ENCODE assay signal across 17 cellular contexts in genomic region chr5:51082741-51083140, GRCh38.
A peak's percentile ranks its signal among the peaks of the same experiment; 100 is the strongest.
DNase-seq lines count a peak whose midpoint lies in the region; ATAC-seq and TF ChIP-seq lines count a peak whose summit lies in the region.
"Had no signal": no experiment of that assay in that cellular context is flagged by ENCODE, and none has a peak within 500 bp of the region (broad histone marks: within the 10 kb centered on the region; RNA-seq: fewer than 3 reads in every experiment).

No MANE protein-coding gene starts in this region.

- H3K27me3 Mint-ChIP-seq in GM23338 (ENCODE audit: insufficient read depth, low read depth, poor library complexity) (peaks cover 2% of the 10 kb centered on the region), endodermal cell (ENCODE audit: insufficient read depth) (no peaks in the 10 kb centered on the region)
- H3K27me3 Mint-ChIP-seq: B cell; CD4-positive, alpha-beta T cell had no signal

- TF ChIP-seq CTCF in GM23338 (conservative IDR thresholded peaks at IDR 0.05; ENCODE audit: low read depth in 2 of 2) (no peak), endodermal cell (conservative IDR thresholded peaks at IDR 0.05) (no peak), spleen (IDR thresholded peaks at IDR 0.05 in 8 of 11, conservative IDR thresholded peaks at IDR 0.05 in 3 of 11) (no peak)

- H4K20me1 ChIP-seq in GM23338 (replicated peaks; ENCODE audit: insufficient read depth) = no peaks in the 10 kb centered on the region
- H4K20me1 ChIP-seq: BLaER1 treated with 17β-estradiol and CSF1 and Interleukin-3, amounts not matched to agents 10 nM and 100 nM had no signal

- DNase-seq in GM23338 (ENCODE audit: low spot score) (no peak), endodermal cell (peak; percentile 68), mesendoderm (peak; percentile 92), spleen (no peak), left colon (no peak)
- DNase-seq: AML-193; Caco-2; Calu3; CD4-positive, alpha-beta T cell; CD8-positive, alpha-beta T cell; DMS79 treated with DMSO at 0.1 percent for 48 hours; GF-D8 had no signal

- H3K4me1 ChIP-seq in GM23338 (ENCODE audit: insufficient read depth) = no peaks in the 10 kb centered on the region
- no peaks in the 10 kb centered on the region for H3K4me1 ChIP-seq in endodermal cell (ENCODE audit: control insufficient read depth, insufficient read depth, low read length)
- no peaks in the 10 kb centered on the region for H3K4me1 ChIP-seq in mesendoderm (ENCODE audit: control insufficient read depth, low read depth, low read length)
- H3K4me1 ChIP-seq in spleen = no peaks in the 10 kb centered on the region
- H3K4me1 ChIP-seq: A549; BLaER1 treated with 17β-estradiol and CSF1 and Interleukin-3, amounts not matched to agents 10 nM and 100 nM; Caco-2 had no signal

- intact Hi-C loops in spleen (cut with DNase I; ENCODE audit: low total_unique reads) (no loop called here), left colon (cut with DNase I, micrococcal nuclease) (no loop called here)

- no peak overlapping the region for H2BK15ac ChIP-seq in mesendoderm (replicated peaks; ENCODE audit: low read depth)

- no peak overlapping the region for H4K8ac ChIP-seq in mesendoderm (ENCODE audit: low read depth, low read length)

- H3K36me3 ChIP-seq in GM23338 (ENCODE audit: insufficient read depth) (no peaks in the 10 kb centered on the region), endodermal cell (ENCODE audit: control insufficient read depth, insufficient read depth, low read length) (no peaks in the 10 kb centered on the region), mesendoderm (ENCODE audit: control insufficient read depth, insufficient read depth, low read length) (no peaks in the 10 kb centered on the region), spleen (no peaks in the 10 kb centered on the region)
- H3K36me3 ChIP-seq: BLaER1 treated with 17β-estradiol and CSF1 and Interleukin-3, amounts not matched to agents 10 nM and 100 nM had no signal

- no peaks in the 10 kb centered on the region for H3K9me2 ChIP-seq in GM23338 (ENCODE audit: insufficient read depth)

- no peaks in the 10 kb centered on the region for H3K4me1 Mint-ChIP-seq in GM23338
- peaks cover 5% of the 10 kb centered on the region for H3K4me1 Mint-ChIP-seq in endodermal cell
- H3K4me1 Mint-ChIP-seq: B cell had no signal

- no peak for TF ChIP-seq POLR2A in spleen (IDR thresholded peaks at IDR 0.05)

- no peak overlapping the region for H2BK120ac ChIP-seq in mesendoderm (ENCODE audit: low read depth, low read length)

- H3K4me3 Mint-ChIP-seq in GM23338 = no peak overlapping the region
- H3K4me3 Mint-ChIP-seq in endodermal cell = no peak overlapping the region
- H3K4me3 Mint-ChIP-seq: B cell; CD4-positive, alpha-beta T cell; CD8-positive, alpha-beta T cell had no signal

- H3K4me3 ChIP-seq in GM23338 (no peak overlapping the region), endodermal cell (ENCODE audit: low read length) (no peak overlapping the region), mesendoderm (ENCODE audit: low read length) (no peak overlapping the region), spleen (no peak overlapping the region)
- H3K4me3 ChIP-seq: A549; BLaER1 treated with 17β-estradiol and CSF1 and Interleukin-3, amounts not matched to agents 10 nM and 100 nM had no signal

- H3K79me2 ChIP-seq in GM23338 (replicated peaks; ENCODE audit: insufficient read depth) (no peaks in the 10 kb centered on the region), mesendoderm (ENCODE audit: control insufficient read depth, insufficient read depth, low read length) (no peaks in the 10 kb centered on the region)

- no peak overlapping the region for H4K5ac ChIP-seq in mesendoderm (ENCODE audit: low read length)

- no peak overlapping the region for H3K27ac ChIP-seq in GM23338 (ENCODE audit: low read depth)
- no peak overlapping the region for H3K27ac ChIP-seq in endodermal cell (ENCODE audit: low read depth, low read length)
- H3K27ac ChIP-seq in mesendoderm (ENCODE audit: low read depth, low read length) = no peak overlapping the region
- no peak overlapping the region for H3K27ac ChIP-seq in spleen
- H3K27ac ChIP-seq: 22Rv1; A549; BLaER1 treated with 17β-estradiol and CSF1 and Interleukin-3, amounts not matched to agents 10 nM and 100 nM; C4-2B had no signal

- H3K27me3 ChIP-seq in GM23338 (ENCODE audit: insufficient read depth) = no peaks in the 10 kb centered on the region
- no peaks in the 10 kb centered on the region for H3K27me3 ChIP-seq in endodermal cell (ENCODE audit: control insufficient read depth, insufficient read depth, low read length, poor library complexity, severe bottlenecking)
- H3K27me3 ChIP-seq in mesendoderm (ENCODE audit: insufficient read depth, low read length, poor library complexity) = no peaks in the 10 kb centered on the region
- no peaks in the 10 kb centered on the region for H3K27me3 ChIP-seq in spleen (replicated peaks in 1 of 7)
- H3K27me3 ChIP-seq: BLaER1 treated with 17β-estradiol and CSF1 and Interleukin-3, amounts not matched to agents 10 nM and 100 nM had no signal

- H3K9me3 Mint-ChIP-seq in GM23338 = no peaks in the 10 kb centered on the region
- no peaks in the 10 kb centered on the region for H3K9me3 Mint-ChIP-seq in endodermal cell

- 23% methylated on average over 1 of the region's 1 CpG; no CpG with 5 or more reads in 1 of the 2 experiments for WGBS in endodermal cell (ENCODE audit: insufficient coverage in 1 of 2, insufficient read length in 1 of 2), 2 experiments
- no CpG with 5 or more reads among the region's 1 CpG for WGBS in mesendoderm (ENCODE audit: extremely low coverage, insufficient coverage, low lambda C conversion rate)
- 36 to 59% (median 50%) methylated on average over 1 of the region's 1 CpG for WGBS in spleen, 5 donors

- H2BK5ac ChIP-seq in mesendoderm (ENCODE audit: low read length) = no peak overlapping the region

- H3K4me2 ChIP-seq in GM23338 (no peak overlapping the region), mesendoderm (ENCODE audit: low read length) (no peak overlapping the region)
- H3K4me2 ChIP-seq: A549; BLaER1 treated with 17β-estradiol and CSF1 and Interleukin-3, amounts not matched to agents 10 nM and 100 nM had no signal

- H2AK5ac ChIP-seq in mesendoderm (ENCODE audit: low read length) = no peak overlapping the region

- ATAC-seq in GM23338 (no peak), left colon (no peak)
- ATAC-seq: A549; CD8-positive, alpha-beta T cell had no signal

- no peaks in the 10 kb centered on the region for H3F3A ChIP-seq in GM23338 (replicated peaks; ENCODE audit: low read depth)

- no peak overlapping the region for H3K56ac ChIP-seq in mesendoderm (ENCODE audit: low read length)

- H3K27ac Mint-ChIP-seq in GM23338 (0 out of 2 replicates have a peak overlapping the region, but pooled peaks have one; percentile 34), endodermal cell (no peak overlapping the region)
- H3K27ac Mint-ChIP-seq: B cell; CD4-positive, alpha-beta T cell; CD8-positive, alpha-beta T cell had no signal

- H3K36me3 Mint-ChIP-seq in GM23338 (ENCODE audit: low read depth) (no peaks in the 10 kb centered on the region), endodermal cell (ENCODE audit: low read depth) (no peaks in the 10 kb centered on the region)
- H3K36me3 Mint-ChIP-seq: CD8-positive, alpha-beta T cell had no signal

- H3K79me1 ChIP-seq in mesendoderm (ENCODE audit: low read length) = no peaks in the 10 kb centered on the region

- H2AFZ ChIP-seq in GM23338 = no peak overlapping the region

- no peak overlapping the region for H3K9ac ChIP-seq in endodermal cell (ENCODE audit: extremely low read depth, low read length, poor library complexity, severe bottlenecking)
- H3K9ac ChIP-seq in mesendoderm (ENCODE audit: low read length) = no peak overlapping the region
- H3K9ac ChIP-seq: BLaER1 treated with 17β-estradiol and CSF1 and Interleukin-3, amounts not matched to agents 10 nM and 100 nM had no signal

- H3K18ac ChIP-seq in mesendoderm (ENCODE audit: low read length) = no peak overlapping the region

- H3K23ac ChIP-seq in mesendoderm (ENCODE audit: low read length) = no peak overlapping the region

- H3K9me3 ChIP-seq in endodermal cell (ENCODE audit: control insufficient read depth, low read length) (peaks cover 24% of the 10 kb centered on the region), spleen (no peaks in the 10 kb centered on the region)
- H3K9me3 ChIP-seq: A549; BLaER1 treated with 17β-estradiol and CSF1 and Interleukin-3, amounts not matched to agents 10 nM and 100 nM had no signal

- no peak overlapping the region for H3K4ac ChIP-seq in mesendoderm (ENCODE audit: low read depth, low read length)

TF ChIP-seq in GM23338, 12 proteins besides CTCF, POLR2A, EP300 and RAD21:
- no peak for TF ChIP-seq REST (IDR thresholded peaks at IDR 0.05; ENCODE audit: unreplicated experiment)
- no peak for TF ChIP-seq CREB1 (CRISPR knock-in tag; IDR thresholded peaks at IDR 0.05; ENCODE audit: low read depth)
- no peak for TF ChIP-seq JUNB (IDR thresholded peaks at IDR 0.05; ENCODE audit: unreplicated experiment)
- no peak for TF ChIP-seq NANOG (IDR thresholded peaks at IDR 0.05; ENCODE audit: borderline replicate concordance)

Comparison
In these comparisons a context has a peak if more than half of its experiments do, and no peak if none do; other contexts are left out.
1. DNase-seq: peak in endodermal cell (single experiment) and mesendoderm (single experiment); none in GM23338 (single experiment), spleen (single experiment) and left colon (0 of 2).